8 cellular contexts compared by ENCODE assay signal in the genomic region with DNA sequence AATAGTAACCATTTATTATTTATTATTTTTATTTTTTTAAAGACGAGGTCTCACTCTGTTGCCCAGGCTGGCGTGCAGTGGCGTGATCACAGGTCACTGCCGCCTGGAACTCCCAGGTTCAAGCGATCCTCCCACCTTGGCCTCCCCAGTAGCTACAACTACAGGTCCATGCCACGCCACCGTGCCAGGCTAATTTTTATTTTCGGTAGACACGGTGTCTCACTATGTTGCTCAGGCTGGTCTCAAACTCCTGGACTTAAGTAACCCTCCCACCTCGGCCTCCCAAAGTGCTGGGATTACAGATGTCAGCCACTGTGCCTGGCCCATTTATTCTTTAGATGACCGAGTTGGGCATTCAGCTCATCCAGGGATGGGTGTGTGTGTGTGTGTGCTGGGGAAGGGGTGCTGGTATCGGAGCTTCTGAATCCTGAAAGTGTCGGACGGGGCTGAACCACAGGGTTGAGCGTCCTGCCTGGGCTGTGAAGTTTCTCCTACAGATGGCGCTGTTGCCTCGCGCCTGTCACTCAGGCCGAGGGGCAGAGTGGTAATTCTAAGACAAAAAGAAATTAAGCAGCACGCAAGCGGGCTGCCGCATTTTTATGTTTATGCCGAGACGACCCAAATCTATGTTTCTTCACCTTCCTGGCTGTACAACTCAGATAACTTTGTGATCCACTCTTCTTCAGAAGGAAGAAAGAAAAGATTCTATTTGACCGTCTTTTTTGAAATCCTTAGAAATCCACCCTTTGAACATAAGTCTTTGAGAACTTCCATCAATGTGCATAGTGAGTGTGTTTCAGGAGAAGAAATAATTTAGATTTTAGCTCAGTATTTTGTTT.
DNase-seq lines count a peak whose midpoint lies in the region; ATAC-seq and TF ChIP-seq lines count a peak whose summit lies in the region.

No MANE protein-coding gene starts in this region.

- H3K9me3 Mint-ChIP-seq in activated naive CD4-positive, alpha-beta T cell treated with anti-CD3 and anti-CD28 coated beads for 36 hours = no peaks in the 10 kb centered on the region

- H3K36me3 Mint-ChIP-seq in activated naive CD4-positive, alpha-beta T cell treated with anti-CD3 and anti-CD28 coated beads for 36 hours (ENCODE audit: low read depth) = no peaks in the 10 kb centered on the region

- no peak overlapping the region for H3K4me3 Mint-ChIP-seq in activated naive CD4-positive, alpha-beta T cell treated with anti-CD3 and anti-CD28 coated beads for 36 hours

- ATAC-seq in RWPE2 (ENCODE audit: low read depth) = peak; percentile 91

- H3K27ac ChIP-seq in RWPE2 (ENCODE audit: poor library complexity, severe bottlenecking) = no peak overlapping the region

- no peaks in the 10 kb centered on the region for H3K36me3 ChIP-seq in RWPE2 (ENCODE audit: low read depth)

- no peak overlapping the region for H3K27ac Mint-ChIP-seq in activated naive CD4-positive, alpha-beta T cell treated with anti-CD3 and anti-CD28 coated beads for 36 hours

- CTCF ChIA-PET in activated naive CD4-positive, alpha-beta T cell treated with anti-CD3 and anti-CD28 coated beads for 36 hours (lab: Charles Lee) = interaction anchor here (0.5 to 2.5 kb wide), 11 partner anchors 8 to 317 kb away, joined by 3 to 15 read pairs (median 3); no protein-coding TSS in a partner anchor

- H3K27me3 ChIP-seq in RWPE2 (ENCODE audit: insufficient read depth, poor library complexity, severe bottlenecking) = peaks cover 15% of the 10 kb centered on the region

- DNase-seq in NCI-H2107 (lab: John Stamatoyannopoulos, UW) (peak; percentile 11), NCI-H2107 treated with DMSO at 0.1 percent for 48 hours (lab: John Stamatoyannopoulos, UW; ENCODE audit: unreplicated experiment) (no peak), HT1080 (ENCODE audit: low read depth) (peak; percentile 70), RWPE2 (ENCODE audit: low spot score) (peak; percentile 85), glomerular visceral epithelial cell (ENCODE audit: extremely low spot score) (peak; percentile 65), pons (ENCODE audit: low spot score) (peak; percentile 48), ureter (ENCODE audit: low spot score) (peak; percentile 60)
- DNase-seq in activated naive CD4-positive, alpha-beta T cell treated with anti-CD3 and anti-CD28 coated beads for 36 hours = peak; percentile 71

- peaks cover 2% of the 10 kb centered on the region for H3K27me3 Mint-ChIP-seq in activated naive CD4-positive, alpha-beta T cell treated with anti-CD3 and anti-CD28 coated beads for 36 hours (ENCODE audit: low read depth)

- no peak overlapping the region for H3K4me3 ChIP-seq in RWPE2 (ENCODE audit: severe bottlenecking)

- H3K4me1 ChIP-seq in RWPE2 (ENCODE audit: insufficient read depth, poor library complexity, severe bottlenecking) = no peaks in the 10 kb centered on the region

- H3K9me3 ChIP-seq in RWPE2 (ENCODE audit: severe bottlenecking) = no peaks in the 10 kb centered on the region

- TF ChIP-seq CTCF in RWPE2 (IDR thresholded peaks at IDR 0.05; ENCODE audit: poor library complexity, severe bottlenecking) = peak; percentile 100

- intact Hi-C loops in activated naive CD4-positive, alpha-beta T cell treated with anti-CD3 and anti-CD28 coated beads for 36 hours (cut with micrococcal nuclease) = loop anchor here (1.0 to 5.0 kb wide), 3 partner anchors 51 to 1016 kb away; no protein-coding TSS in a partner anchor

- H3K4me1 Mint-ChIP-seq in activated naive CD4-positive, alpha-beta T cell treated with anti-CD3 and anti-CD28 coated beads for 36 hours (ENCODE audit: low read depth) = peaks cover 3% of the 10 kb centered on the region
